Comparison of ENCODE assay signal across 15 cellular contexts in genomic region chr13:83024226-83024625, GRCh38.
DNase-seq lines count a peak whose midpoint lies in the region; ATAC-seq lines count a peak whose summit lies in the region.
"Had no signal": no experiment of that assay in that cellular context is flagged by ENCODE, and none has a peak within 500 bp of the region (broad histone marks: within the 10 kb centered on the region; RNA-seq: fewer than 3 reads in every experiment).

No MANE protein-coding gene starts in this region.

- ATAC-seq in GM19351 (IDR thresholded peaks at IDR 0.05; ENCODE audit: unreplicated experiment) = no peak
- ATAC-seq in HG03039 (IDR thresholded peaks at IDR 0.05; ENCODE audit: unreplicated experiment) = no peak
- ATAC-seq: GM12878 had no signal

- DNase-seq in GM03348 (ENCODE audit: low spot score) (peak; percentile 9), adipocyte (ENCODE audit: low read depth) (peak; percentile 73), fibroblast of peridontal ligament (ENCODE audit: extremely low read depth) (peak; percentile 55), stromal cell of bone marrow (ENCODE audit: low read depth) (peak; percentile 15), NCI-H1436 (lab: John Stamatoyannopoulos, UW) (no peak)
- DNase-seq: ACHN; C1 segment of cervical spinal cord; Calu3; CD4-positive, alpha-beta T cell; DMS 273 treated with DMSO at 0.1 percent for 48 hours; HCEC 1CT; KBM-7 had no signal

- no peak overlapping the region for H3K9ac ChIP-seq in adipocyte (ENCODE audit: low read length)

- H3K36me3 ChIP-seq in adipocyte (ENCODE audit: control insufficient read depth, insufficient read depth, low read length, severe bottlenecking) = no peaks in the 10 kb centered on the region

- peaks cover 11% of the 10 kb centered on the region for H3K9me3 ChIP-seq in adipocyte (ENCODE audit: control insufficient read depth, low read length)

- no peak overlapping the region for H3K4me3 ChIP-seq in adipocyte (ENCODE audit: low read length)
- H3K4me3 ChIP-seq: GM12878 had no signal

- peaks cover 14% of the 10 kb centered on the region for H3K4me1 ChIP-seq in adipocyte (ENCODE audit: control insufficient read depth, insufficient read depth, low read length)

- no peaks in the 10 kb centered on the region for H3K27me3 ChIP-seq in adipocyte (replicated peaks; ENCODE audit: control insufficient read depth, insufficient read depth, low read length)
